In the genomic region with DNA sequence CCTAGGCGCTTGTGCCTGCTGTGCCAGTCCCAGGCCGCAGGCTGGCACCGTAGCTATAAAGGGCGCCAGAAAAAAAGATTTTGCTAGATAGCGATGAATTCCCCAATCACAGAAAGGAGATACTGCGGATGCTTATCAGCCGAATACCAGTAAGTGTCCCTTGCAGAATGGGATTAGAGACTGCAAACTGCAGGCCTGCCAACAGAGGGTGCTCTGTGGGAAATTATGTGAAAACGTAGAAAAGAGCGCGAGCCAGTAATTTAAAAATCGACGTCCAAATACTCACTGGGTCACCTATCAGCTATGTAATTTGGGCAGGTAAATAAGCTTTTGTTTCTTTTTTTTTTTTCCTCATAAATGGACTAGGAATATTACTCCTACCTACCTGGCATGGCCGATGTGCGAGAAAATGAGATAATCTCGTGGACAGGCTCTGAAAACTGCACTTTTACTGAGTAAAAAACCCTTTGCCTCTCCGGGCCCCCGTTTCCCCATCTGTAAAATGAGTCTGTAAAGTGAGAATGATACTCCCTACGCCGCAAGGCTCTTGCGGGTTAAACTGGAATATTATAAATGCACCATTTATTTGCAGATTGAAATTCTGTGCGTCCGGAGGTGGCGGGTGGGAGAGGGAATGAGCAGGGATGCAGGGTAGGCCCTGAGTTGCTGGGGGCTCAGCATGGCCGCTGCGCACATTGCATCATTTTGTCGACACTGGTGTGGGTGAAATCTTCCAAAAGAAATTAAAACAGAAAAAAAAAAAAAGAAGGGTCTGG, we compare ENCODE assay signal across 1 cellular context.
A peak's percentile ranks its signal among the peaks of the same experiment; 100 is the strongest.
TF ChIP-seq lines count a peak whose summit lies in the region.

No MANE protein-coding gene starts in this region.

TF ChIP-seq in H1, 55 proteins besides CTCF, POLR2A, EP300 and RAD21:
- TF ChIP-seq KDM1A (IDR thresholded peaks at IDR 0.05; ENCODE audit: borderline replicate concordance, low read length) (no peak), JUND (IDR thresholded peaks at IDR 0.05; ENCODE audit: low read length) (0 out of 2 replicates have a peak, but pooled peaks have one; percentile 6), TEAD4 (IDR thresholded peaks at IDR 0.05; ENCODE audit: low read depth, low read length) (peak; percentile 31; the same call in 1 of the 2 replicates), CEBPB (IDR thresholded peaks at IDR 0.05; ENCODE audit: low read depth, low read length) (peak; percentile 11; the same call in 1 of the 2 replicates), SIN3A (conservative IDR thresholded peaks at IDR 0.05 in 1 of 2, IDR thresholded peaks at IDR 0.05 in 1 of 2; ENCODE audit: low read depth in 1 of 2, low read length in 2 of 2) (0 out of 4 replicates have a peak, but pooled peaks of 1 of the 2 experiments have one; percentile 30)
- TF ChIP-seq, protein P1, sequence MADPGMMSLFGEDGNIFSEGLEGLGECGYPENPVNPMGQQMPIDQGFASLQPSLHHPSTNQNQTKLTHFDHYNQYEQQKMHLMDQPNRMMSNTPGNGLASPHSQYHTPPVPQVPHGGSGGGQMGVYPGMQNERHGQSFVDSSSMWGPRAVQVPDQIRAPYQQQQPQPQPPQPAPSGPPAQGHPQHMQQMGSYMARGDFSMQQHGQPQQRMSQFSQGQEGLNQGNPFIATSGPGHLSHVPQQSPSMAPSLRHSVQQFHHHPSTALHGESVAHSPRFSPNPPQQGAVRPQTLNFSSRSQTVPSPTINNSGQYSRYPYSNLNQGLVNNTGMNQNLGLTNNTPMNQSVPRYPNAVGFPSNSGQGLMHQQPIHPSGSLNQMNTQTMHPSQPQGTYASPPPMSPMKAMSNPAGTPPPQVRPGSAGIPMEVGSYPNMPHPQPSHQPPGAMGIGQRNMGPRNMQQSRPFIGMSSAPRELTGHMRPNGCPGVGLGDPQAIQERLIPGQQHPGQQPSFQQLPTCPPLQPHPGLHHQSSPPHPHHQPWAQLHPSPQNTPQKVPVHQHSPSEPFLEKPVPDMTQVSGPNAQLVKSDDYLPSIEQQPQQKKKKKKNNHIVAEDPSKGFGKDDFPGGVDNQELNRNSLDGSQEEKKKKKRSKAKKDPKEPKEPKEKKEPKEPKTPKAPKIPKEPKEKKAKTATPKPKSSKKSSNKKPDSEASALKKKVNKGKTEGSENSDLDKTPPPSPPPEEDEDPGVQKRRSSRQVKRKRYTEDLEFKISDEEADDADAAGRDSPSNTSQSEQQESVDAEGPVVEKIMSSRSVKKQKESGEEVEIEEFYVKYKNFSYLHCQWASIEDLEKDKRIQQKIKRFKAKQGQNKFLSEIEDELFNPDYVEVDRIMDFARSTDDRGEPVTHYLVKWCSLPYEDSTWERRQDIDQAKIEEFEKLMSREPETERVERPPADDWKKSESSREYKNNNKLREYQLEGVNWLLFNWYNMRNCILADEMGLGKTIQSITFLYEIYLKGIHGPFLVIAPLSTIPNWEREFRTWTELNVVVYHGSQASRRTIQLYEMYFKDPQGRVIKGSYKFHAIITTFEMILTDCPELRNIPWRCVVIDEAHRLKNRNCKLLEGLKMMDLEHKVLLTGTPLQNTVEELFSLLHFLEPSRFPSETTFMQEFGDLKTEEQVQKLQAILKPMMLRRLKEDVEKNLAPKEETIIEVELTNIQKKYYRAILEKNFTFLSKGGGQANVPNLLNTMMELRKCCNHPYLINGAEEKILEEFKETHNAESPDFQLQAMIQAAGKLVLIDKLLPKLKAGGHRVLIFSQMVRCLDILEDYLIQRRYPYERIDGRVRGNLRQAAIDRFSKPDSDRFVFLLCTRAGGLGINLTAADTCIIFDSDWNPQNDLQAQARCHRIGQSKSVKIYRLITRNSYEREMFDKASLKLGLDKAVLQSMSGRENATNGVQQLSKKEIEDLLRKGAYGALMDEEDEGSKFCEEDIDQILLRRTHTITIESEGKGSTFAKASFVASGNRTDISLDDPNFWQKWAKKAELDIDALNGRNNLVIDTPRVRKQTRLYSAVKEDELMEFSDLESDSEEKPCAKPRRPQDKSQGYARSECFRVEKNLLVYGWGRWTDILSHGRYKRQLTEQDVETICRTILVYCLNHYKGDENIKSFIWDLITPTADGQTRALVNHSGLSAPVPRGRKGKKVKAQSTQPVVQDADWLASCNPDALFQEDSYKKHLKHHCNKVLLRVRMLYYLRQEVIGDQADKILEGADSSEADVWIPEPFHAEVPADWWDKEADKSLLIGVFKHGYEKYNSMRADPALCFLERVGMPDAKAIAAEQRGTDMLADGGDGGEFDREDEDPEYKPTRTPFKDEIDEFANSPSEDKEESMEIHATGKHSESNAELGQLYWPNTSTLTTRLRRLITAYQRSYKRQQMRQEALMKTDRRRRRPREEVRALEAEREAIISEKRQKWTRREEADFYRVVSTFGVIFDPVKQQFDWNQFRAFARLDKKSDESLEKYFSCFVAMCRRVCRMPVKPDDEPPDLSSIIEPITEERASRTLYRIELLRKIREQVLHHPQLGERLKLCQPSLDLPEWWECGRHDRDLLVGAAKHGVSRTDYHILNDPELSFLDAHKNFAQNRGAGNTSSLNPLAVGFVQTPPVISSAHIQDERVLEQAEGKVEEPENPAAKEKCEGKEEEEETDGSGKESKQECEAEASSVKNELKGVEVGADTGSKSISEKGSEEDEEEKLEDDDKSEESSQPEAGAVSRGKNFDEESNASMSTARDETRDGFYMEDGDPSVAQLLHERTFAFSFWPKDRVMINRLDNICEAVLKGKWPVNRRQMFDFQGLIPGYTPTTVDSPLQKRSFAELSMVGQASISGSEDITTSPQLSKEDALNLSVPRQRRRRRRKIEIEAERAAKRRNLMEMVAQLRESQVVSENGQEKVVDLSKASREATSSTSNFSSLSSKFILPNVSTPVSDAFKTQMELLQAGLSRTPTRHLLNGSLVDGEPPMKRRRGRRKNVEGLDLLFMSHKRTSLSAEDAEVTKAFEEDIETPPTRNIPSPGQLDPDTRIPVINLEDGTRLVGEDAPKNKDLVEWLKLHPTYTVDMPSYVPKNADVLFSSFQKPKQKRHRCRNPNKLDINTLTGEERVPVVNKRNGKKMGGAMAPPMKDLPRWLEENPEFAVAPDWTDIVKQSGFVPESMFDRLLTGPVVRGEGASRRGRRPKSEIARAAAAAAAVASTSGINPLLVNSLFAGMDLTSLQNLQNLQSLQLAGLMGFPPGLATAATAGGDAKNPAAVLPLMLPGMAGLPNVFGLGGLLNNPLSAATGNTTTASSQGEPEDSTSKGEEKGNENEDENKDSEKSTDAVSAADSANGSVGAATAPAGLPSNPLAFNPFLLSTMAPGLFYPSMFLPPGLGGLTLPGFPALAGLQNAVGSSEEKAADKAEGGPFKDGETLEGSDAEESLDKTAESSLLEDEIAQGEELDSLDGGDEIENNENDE (IDR thresholded peaks at IDR 0.05; ENCODE audit: insufficient replicate concordance, low read length): no peak
- TF ChIP-seq, protein P2, sequence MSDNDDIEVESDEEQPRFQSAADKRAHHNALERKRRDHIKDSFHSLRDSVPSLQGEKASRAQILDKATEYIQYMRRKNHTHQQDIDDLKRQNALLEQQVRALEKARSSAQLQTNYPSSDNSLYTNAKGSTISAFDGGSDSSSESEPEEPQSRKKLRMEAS (IDR thresholded peaks at IDR 0.05): peak; percentile 43; the same call in 1 of the 2 replicates
